ENCODE assay signal across 13 cellular contexts in the genomic region with DNA sequence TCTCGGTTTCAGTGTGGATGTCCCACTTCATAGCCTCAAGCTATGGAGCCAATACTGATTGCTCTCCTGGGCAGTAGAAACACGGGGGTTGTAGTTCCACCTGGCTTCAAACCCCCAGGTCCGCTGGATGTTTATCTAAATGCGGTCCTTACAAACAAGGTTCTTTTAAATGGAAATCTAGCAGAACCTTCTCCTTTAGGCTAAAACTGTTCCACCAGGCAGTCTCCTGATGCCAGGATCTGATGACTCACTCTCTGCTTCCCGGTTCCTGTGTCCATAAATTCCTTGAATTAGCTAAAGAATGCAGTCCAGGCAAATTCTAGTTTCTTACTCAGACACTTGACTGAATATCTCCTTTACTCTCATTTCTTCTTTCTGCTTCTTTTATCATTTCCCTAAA.
DNase-seq lines count a peak whose midpoint lies in the region; TF ChIP-seq lines count a peak whose summit lies in the region.
"Had no signal": no experiment of that assay in that cellular context is flagged by ENCODE, and none has a peak within 500 bp of the region (broad histone marks: within the 10 kb centered on the region; RNA-seq: fewer than 3 reads in every experiment).

No MANE protein-coding gene starts in this region.

- no peak for TF ChIP-seq CTCF in breast epithelium (IDR thresholded peaks at IDR 0.05)

- H3K27ac ChIP-seq in ACC112 (ENCODE audit: low read depth, low read length) = peak overlapping the region; percentile 51
- peak overlapping the region; percentile 59; the same call in 1 of the 2 replicates for H3K27ac ChIP-seq in HUES6 (ENCODE audit: low read depth, low read length)
- peak overlapping the region; percentile 60 to 62 for H3K27ac ChIP-seq in breast epithelium
- H3K27ac ChIP-seq in caudate nucleus (ENCODE audit: low read depth, low read length) = no peak overlapping the region
- H3K27ac ChIP-seq: esophagus muscularis mucosa, HL-60 had no signal

- TF ChIP-seq POLR2A in breast epithelium (IDR thresholded peaks at IDR 0.05) = no peak

- H3K27me3 ChIP-seq in ACC112 (ENCODE audit: insufficient read depth, low read length) (no peaks in the 10 kb centered on the region), HUES6 (ENCODE audit: control insufficient read depth, insufficient read depth, low read length) (no peaks in the 10 kb centered on the region), breast epithelium (no peaks in the 10 kb centered on the region)
- H3K27me3 ChIP-seq: esophagus muscularis mucosa had no signal

- peak overlapping the region; percentile 49 for H2AFZ ChIP-seq in ACC112 (ENCODE audit: low read length, unreplicated experiment)

- H3K79me2 ChIP-seq in ACC112 (ENCODE audit: control insufficient read depth, insufficient read depth, low read length, unreplicated experiment) = no peaks in the 10 kb centered on the region

- H3K4me3 ChIP-seq in ACC112 (ENCODE audit: low read depth, low read length) (no peak overlapping the region), HUES6 (ENCODE audit: low read depth, low read length) (no peak overlapping the region), breast epithelium (no peak overlapping the region)
- H3K4me3 ChIP-seq: esophagus muscularis mucosa had no signal

- DNase-seq in breast epithelium (ENCODE audit: low spot score in 2 of 2) (no peak), kidney tubule cell (ENCODE audit: low spot score) (peak; percentile 91), cerebellum (ENCODE audit: low spot score) (no peak), caudate nucleus (lab: John Stamatoyannopoulos, UW) (no peak), 8988T (no peak)
- DNase-seq in stimulated activated naive CD4-positive, alpha-beta T cell (lab: John Stamatoyannopoulos, UW) = no peak
- DNase-seq: C1 segment of cervical spinal cord; stimulated activated CD4-positive, alpha-beta T cell treated with anti-CD3 and anti-CD28 coated beads, Interleukin-4, amount 100 ng/mL, for 1 hour; T-helper 2 cell had no signal

- H3K36me3 ChIP-seq in ACC112 (ENCODE audit: insufficient read depth, low read length) (no peaks in the 10 kb centered on the region; the same call in 1 of the 2 replicates), HUES6 (ENCODE audit: control insufficient read depth, insufficient read depth, low read length) (no peaks in the 10 kb centered on the region), breast epithelium (no peaks in the 10 kb centered on the region)
- H3K36me3 ChIP-seq: esophagus muscularis mucosa had no signal

- H3K9me3 ChIP-seq in HUES6 (ENCODE audit: control insufficient read depth, insufficient read depth, low read depth, low read length) (peaks cover 55% of the 10 kb centered on the region), breast epithelium (peaks cover 14 to 20% of the 10 kb centered on the region in 2 donors)

- peaks cover 4% of the 10 kb centered on the region for H3K4me1 ChIP-seq in ACC112 (ENCODE audit: control insufficient read depth, insufficient read depth, low read length, unreplicated experiment)
- H3K4me1 ChIP-seq in HUES6 (ENCODE audit: control insufficient read depth, insufficient read depth, low read length) = no peaks in the 10 kb centered on the region
- H3K4me1 ChIP-seq in breast epithelium = no peaks in the 10 kb centered on the region
- H3K4me1 ChIP-seq: esophagus muscularis mucosa had no signal

- intact Hi-C loops in breast epithelium (cut with DNase I; ENCODE audit: low total_unique reads) = no loop called here

- no peak overlapping the region for H3K9ac ChIP-seq in HUES6 (ENCODE audit: low read length)
